14 cellular contexts compared by ENCODE assay signal in genomic region chr11:72641522-72641899, GRCh38. TPM values are rescaled to one million over a fixed set of nuclear protein-coding genes. Genes with fewer than 3 reads are reported as not detected.
DNase-seq lines count a peak whose midpoint lies in the region; ATAC-seq, FAIRE-seq and TF ChIP-seq lines count a peak whose summit lies in the region.
"Had no signal": no experiment of that assay in that cellular context is flagged by ENCODE, and none has a peak within 500 bp of the region (broad histone marks: within the 10 kb centered on the region; RNA-seq: fewer than 3 reads in every experiment).

No MANE protein-coding gene starts in this region.

- no peak for ATAC-seq in Right ventricle myocardium superior (ENCODE audit: poor library complexity)
- ATAC-seq in HG03521 (IDR thresholded peaks at IDR 0.05; ENCODE audit: unreplicated experiment), result no peak
- ATAC-seq in GM18519 (IDR thresholded peaks at IDR 0.05; ENCODE audit: low FRiP score, unreplicated experiment), result no peak
- no peak for ATAC-seq in HG03175 (IDR thresholded peaks at IDR 0.05; ENCODE audit: unreplicated experiment)

- H3K4me1 ChIP-seq in right atrium auricular region (peaks cover 0 to 45% of the 10 kb centered on the region in 2 donors), kidney (ENCODE audit: control insufficient read depth in 1 of 2, insufficient read depth in 1 of 2, low read depth in 1 of 2, low read length in 2 of 2) (peaks cover 0 to 3% of the 10 kb centered on the region in 2 donors), sigmoid colon (peaks cover 0 to 57% (median 54%) of the 10 kb centered on the region in 4 donors)

- intact Hi-C loops in Right ventricle myocardium superior (cut with DNase I) (loop anchor here (10.0 kb wide), 1 partner anchor 157 kb away; no protein-coding TSS in a partner anchor), kidney (cut with DNase I) (loop anchor here (5.0 kb wide), 1 partner anchor 54 kb away; no protein-coding TSS in a partner anchor), sigmoid colon (cut with DNase I) (loop anchor here (10.0 kb wide), 1 partner anchor 167 kb away; no protein-coding TSS in a partner anchor)

- 51 to 59% methylated on average over 6 of the region's 6 CpGs for WGBS in sigmoid colon, 2 donors

- H3K27ac ChIP-seq in right atrium auricular region (peak overlapping the region in 1 of 2 donors; percentile 75), kidney (ENCODE audit: low read depth in 2 of 2, low read length in 2 of 2) (peak overlapping the region in 1 of 2 donors; percentile 51), sigmoid colon (peak overlapping the region; percentile 65 to 81 (median 78))

- H3K36me3 ChIP-seq in right atrium auricular region (no peaks in the 10 kb centered on the region), kidney (ENCODE audit: control insufficient read depth in 1 of 2, insufficient read depth in 2 of 2, low read length in 2 of 2) (no peaks in the 10 kb centered on the region), sigmoid colon (no peaks in the 10 kb centered on the region)

- no peak for FAIRE-seq in kidney (lab: Jason Lieb, UNC)
- FAIRE-seq: RCC 7860 had no signal

- TF ChIP-seq EP300 in sigmoid colon (IDR thresholded peaks at IDR 0.05), result no peak

- peak overlapping the region in 1 of 2 donors; percentile 46 for H3K9ac ChIP-seq in kidney (ENCODE audit: low read length in 2 of 2)

- DNase-seq in right atrium auricular region (ENCODE audit: low spot score) (no peak), Right ventricle myocardium superior (no peak), kidney (no peak), sigmoid colon (no peak)
- no peak for DNase-seq in activated CD8-positive, alpha-beta memory T cell treated with anti-CD3 and anti-CD28 coated beads, Interleukin-2, amount 50 U/mL, for 48 hours
- DNase-seq: activated CD4-positive, alpha-beta T cell treated with anti-CD3 and anti-CD28 coated beads, Interleukin-2, amount 50 U/mL, for 1 hour; mesendoderm; NCI-H1105; NCI-H446 had no signal

- TF ChIP-seq POLR2A in sigmoid colon (IDR thresholded peaks at IDR 0.05), result no peak

- H3K9me3 ChIP-seq in right atrium auricular region (no peaks in the 10 kb centered on the region), kidney (ENCODE audit: control insufficient read depth in 1 of 2, low read length in 2 of 2) (no peaks in the 10 kb centered on the region), sigmoid colon (no peaks in the 10 kb centered on the region)
- H3K9me3 ChIP-seq: body of pancreas had no signal

- TF ChIP-seq CTCF in right atrium auricular region (IDR thresholded peaks at IDR 0.05) (no peak), kidney (IDR thresholded peaks at IDR 0.05; ENCODE audit: borderline replicate concordance, extremely low read depth, insufficient read depth) (no peak), sigmoid colon (IDR thresholded peaks at IDR 0.05) (no peak)

- H3K4me3 ChIP-seq in right atrium auricular region (peak overlapping the region; percentile 62 to 68), kidney (ENCODE audit: low read length in 2 of 2) (peak overlapping the region; percentile 38 to 39), sigmoid colon (peak overlapping the region; percentile 70 to 90 (median 84))

- no peaks in the 10 kb centered on the region for H3K27me3 ChIP-seq in right atrium auricular region
- H3K27me3 ChIP-seq in sigmoid colon, result no peaks in the 10 kb centered on the region

RNA-seq across cellular contexts. Expression of gene PDE2A, which starts 32.7 kb away (rescaled TPM):
- 10 to 100 TPM; 23.1 to 34.2 TPM for total RNA-seq in right atrium auricular region
- 38.5 TPM for total RNA-seq in Right ventricle myocardium superior
- total RNA-seq in kidney, result 42.0 TPM
- 12.6 TPM for polyA plus RNA-seq in kidney (ENCODE audit: insufficient read depth, low read depth, low replicate concordance)
- total RNA-seq in sigmoid colon, result 10 to 100 TPM; 48.9 to 75.1 (median 62.1) TPM
- polyA plus RNA-seq in sigmoid colon, result 10 to 100 TPM in 1 of 3 donors, 1 to 10 TPM in 2; 1.8 to 14.7 (median 4.8) TPM
